Comparison of ENCODE assay signal across 12 cellular contexts in the genomic region with DNA sequence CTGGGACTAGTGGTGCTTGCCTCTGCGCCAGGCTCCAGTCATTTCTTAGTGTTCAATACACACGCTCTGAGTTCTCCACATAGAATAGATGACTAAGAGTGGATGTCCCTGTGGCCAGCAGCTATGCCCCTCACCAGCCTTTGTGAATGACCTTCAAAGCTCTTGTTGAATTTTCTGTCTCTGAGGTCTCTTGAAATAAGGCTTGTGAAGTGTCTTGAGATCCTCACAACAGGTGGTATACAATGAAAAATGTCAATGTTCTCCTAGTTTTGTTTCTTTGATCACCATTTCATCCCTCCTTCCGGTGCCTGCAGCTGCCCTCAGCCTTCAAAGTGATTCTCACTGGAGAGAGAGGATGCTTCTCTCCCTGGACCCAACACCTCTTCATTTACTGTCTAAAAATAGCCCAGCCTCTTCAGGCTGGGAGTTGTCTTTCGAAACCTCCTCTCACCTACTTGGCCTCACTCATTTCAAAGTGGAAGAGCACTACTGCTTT. TPM values are rescaled to one million over a fixed set of nuclear protein-coding genes. Genes with fewer than 3 reads are reported as not detected.
DNase-seq lines count a peak whose midpoint lies in the region; ATAC-seq, FAIRE-seq and TF ChIP-seq lines count a peak whose summit lies in the region.
"Had no signal": no experiment of that assay in that cellular context is flagged by ENCODE, and none has a peak within 500 bp of the region (broad histone marks: within the 10 kb centered on the region; RNA-seq: fewer than 3 reads in every experiment).

No MANE protein-coding gene starts in this region.

- H3K4me1 Mint-ChIP-seq in stimulated activated naive CD8-positive, alpha-beta T cell treated with anti-CD3 and anti-CD28 coated beads, Interleukin-15, Interleukin-2, amounts not matched to agents 100 ng/mL and 50 ng/mL, for 24 hours (ENCODE audit: low read depth) = peaks cover 74% of the 10 kb centered on the region

- 83% methylated on average over 4 of the region's 4 CpGs for WGBS in tibial nerve, 2 donors

- H3K36me3 Mint-ChIP-seq in stimulated activated naive CD8-positive, alpha-beta T cell treated with anti-CD3 and anti-CD28 coated beads, Interleukin-15, Interleukin-2, amounts not matched to agents 100 ng/mL and 50 ng/mL, for 24 hours (ENCODE audit: low read depth) = peaks cover 15% of the 10 kb centered on the region

- no peak for ATAC-seq in stimulated activated naive CD8-positive, alpha-beta T cell treated with anti-CD3 and anti-CD28 coated beads, Interleukin-15, Interleukin-2, amounts not matched to agents 100 U/mL and 50 U/mL, for 24 hours
- ATAC-seq in left lobe of liver (peak; percentile 54), HG02763 (IDR thresholded peaks at IDR 0.05; ENCODE audit: unreplicated experiment) (no peak)

- H3K4me1 ChIP-seq in adipocyte (ENCODE audit: control insufficient read depth, insufficient read depth, low read length) (peaks cover 60% of the 10 kb centered on the region), vagina (peaks cover 71% of the 10 kb centered on the region), tibial nerve (peaks cover 0 to 45% (median 21%) of the 10 kb centered on the region in 4 donors)

- FAIRE-seq in GM12892 (lab: Jason Lieb, UNC) = no peak
- FAIRE-seq: GM12891 had no signal

- TF ChIP-seq EP300 in tibial nerve (IDR thresholded peaks at IDR 0.05) = no peak

- H3K9me3 ChIP-seq in adipocyte (ENCODE audit: control insufficient read depth, low read length) (no peaks in the 10 kb centered on the region), vagina (no peaks in the 10 kb centered on the region), tibial nerve (no peaks in the 10 kb centered on the region)
- H3K9me3 ChIP-seq: neutrophil had no signal

- peak overlapping the region; percentile 35 for H3K4me3 ChIP-seq in adipocyte (ENCODE audit: low read length)
- H3K4me3 ChIP-seq in vagina = no peak overlapping the region
- no peak overlapping the region for H3K4me3 ChIP-seq in tibial nerve

- DNase-seq in stimulated activated naive CD8-positive, alpha-beta T cell treated with anti-CD3 and anti-CD28 coated beads, Interleukin-15, Interleukin-2, amounts not matched to agents 100 U/mL and 50 U/mL, for 24 hours = no peak
- DNase-seq in adipocyte (ENCODE audit: low read depth) = peak; percentile 36
- DNase-seq in left lobe of liver (ENCODE audit: low spot score) = no peak
- DNase-seq in vagina (ENCODE audit: extremely low spot score in 2 of 2) = no peak
- no peak for DNase-seq in tibial nerve (ENCODE audit: low spot score in 2 of 2)
- no peak for DNase-seq in GM12892 (ENCODE audit: insufficient read length)
- DNase-seq: NCI-H1048 had no signal

- no peaks in the 10 kb centered on the region for H3K36me3 ChIP-seq in adipocyte (ENCODE audit: control insufficient read depth, insufficient read depth, low read length, severe bottlenecking)
- no peaks in the 10 kb centered on the region for H3K36me3 ChIP-seq in vagina
- no peaks in the 10 kb centered on the region for H3K36me3 ChIP-seq in tibial nerve
- H3K36me3 ChIP-seq: neutrophil had no signal

- no peak overlapping the region for H3K9ac ChIP-seq in adipocyte (ENCODE audit: low read length)

- no peaks in the 10 kb centered on the region for H3K27me3 Mint-ChIP-seq in stimulated activated naive CD8-positive, alpha-beta T cell treated with anti-CD3 and anti-CD28 coated beads, Interleukin-15, Interleukin-2, amounts not matched to agents 100 ng/mL and 50 ng/mL, for 24 hours

- H3K9me3 Mint-ChIP-seq in stimulated activated naive CD8-positive, alpha-beta T cell treated with anti-CD3 and anti-CD28 coated beads, Interleukin-15, Interleukin-2, amounts not matched to agents 100 ng/mL and 50 ng/mL, for 24 hours = no peaks in the 10 kb centered on the region

- H3K4me3 Mint-ChIP-seq in stimulated activated naive CD8-positive, alpha-beta T cell treated with anti-CD3 and anti-CD28 coated beads, Interleukin-15, Interleukin-2, amounts not matched to agents 100 ng/mL and 50 ng/mL, for 24 hours = no peak overlapping the region

- intact Hi-C loops in vagina (cut with DNase I) = no loop called here

- H3K27me3 ChIP-seq in adipocyte (replicated peaks; ENCODE audit: control insufficient read depth, insufficient read depth, low read length) = no peaks in the 10 kb centered on the region
- no peaks in the 10 kb centered on the region for H3K27me3 ChIP-seq in vagina
- no peaks in the 10 kb centered on the region for H3K27me3 ChIP-seq in tibial nerve
- H3K27me3 ChIP-seq: neutrophil had no signal

- peak overlapping the region; percentile 37 for H3K27ac Mint-ChIP-seq in stimulated activated naive CD8-positive, alpha-beta T cell treated with anti-CD3 and anti-CD28 coated beads, Interleukin-15, Interleukin-2, amounts not matched to agents 100 ng/mL and 50 ng/mL, for 24 hours

- TF ChIP-seq CTCF in vagina (IDR thresholded peaks at IDR 0.05) (no peak), tibial nerve (IDR thresholded peaks at IDR 0.05) (no peak)

- H3K27ac ChIP-seq in vagina = peak overlapping the region; percentile 5
- peak overlapping the region in 2 of 4 donors; percentile 10 to 65 for H3K27ac ChIP-seq in tibial nerve
- H3K27ac ChIP-seq: C4-2B, neutrophil had no signal

- TF ChIP-seq POLR2A in vagina (IDR thresholded peaks at IDR 0.05) (no peak), tibial nerve (IDR thresholded peaks at IDR 0.05) (no peak), GM12892 (IDR thresholded peaks at IDR 0.05; ENCODE audit: low read depth, low read length) (no peak)

RNA-seq across cellular contexts. Expression of gene MAPKBP1, which starts 5.4 kb away (rescaled TPM):
- total RNA-seq in left lobe of liver = 6.6 TPM
- 35.8 TPM for total RNA-seq in vagina
- total RNA-seq in tibial nerve = 10 to 100 TPM; 22.1 to 54.6 (median 36.6) TPM
- 9.1 TPM for polyA plus RNA-seq in GM12892 (2012; ENCODE audit: missing spikeins)

RNA-seq across cellular contexts. Expression of gene JMJD7, which starts 48.2 kb away (rescaled TPM):
- total RNA-seq in left lobe of liver (8.9 TPM), vagina (26.3 TPM), tibial nerve (10 to 100 TPM in 3 of 4 donors, 1 to 10 TPM in 1; 9.0 to 16.8 (median 12.0) TPM)
- 6.0 TPM for polyA plus RNA-seq in GM12892 (2012; ENCODE audit: missing spikeins)

RNA-seq across cellular contexts. Expression of gene PLA2G4B, which starts 58.9 kb away (rescaled TPM):
- total RNA-seq in left lobe of liver (5.9 TPM), vagina (34.1 TPM), tibial nerve (1 to 10 TPM; 1.8 to 8.7 (median 4.5) TPM)
- 2.6 TPM for polyA plus RNA-seq in GM12892 (2012; ENCODE audit: missing spikeins)
